ENCODE assay signal across 20 cellular contexts in genomic region chr1:10814954-10815862, GRCh38. TPM values are rescaled to one million over a fixed set of nuclear protein-coding genes. Genes with fewer than 3 reads are reported as not detected.
A peak's percentile ranks its signal among the peaks of the same experiment; 100 is the strongest.
DNase-seq lines count a peak whose midpoint lies in the region; ATAC-seq and TF ChIP-seq lines count a peak whose summit lies in the region.
"Had no signal": no experiment of that assay in that cellular context is flagged by ENCODE, and none has a peak within 500 bp of the region (broad histone marks: within the 10 kb centered on the region; RNA-seq: fewer than 3 reads in every experiment).

No MANE protein-coding gene starts in this region.

- H3K27me3 Mint-ChIP-seq in activated CD4-positive, alpha-beta memory T cell treated with anti-CD3 and anti-CD28 coated beads for 36 hours = peaks cover 3% of the 10 kb centered on the region

- POLR2A ChIA-PET in activated CD4-positive, alpha-beta memory T cell treated with anti-CD3 and anti-CD28 coated beads for 36 hours (lab: Charles Lee) = no interaction called here

- H3K4me3 Mint-ChIP-seq in activated CD4-positive, alpha-beta memory T cell treated with anti-CD3 and anti-CD28 coated beads for 36 hours = no peak overlapping the region
- H3K4me3 Mint-ChIP-seq: activated naive CD8-positive, alpha-beta T cell treated with anti-CD3 and anti-CD28 coated beads, Interleukin-2, amount 10 ng/mL, durations not matched to agents 7 days and 5 days had no signal

- no peak for TF ChIP-seq CTCF in C4-2B (conservative IDR thresholded peaks at IDR 0.05)

- no peak overlapping the region for H3K27ac Mint-ChIP-seq in activated CD4-positive, alpha-beta memory T cell treated with anti-CD3 and anti-CD28 coated beads for 36 hours
- H3K27ac Mint-ChIP-seq: activated naive CD8-positive, alpha-beta T cell treated with anti-CD3 and anti-CD28 coated beads, Interleukin-2, amount 10 ng/mL, durations not matched to agents 7 days and 5 days; activated T-helper 2 cell treated with anti-CD3 and anti-CD28 coated beads, Interferon-gamma antibody, Interleukin-2, Interleukin-4, amounts not matched to agents 10 μg/mL and 5 μg/mL and 100 μg/mL, durations not matched to agents 14 hours and 24 hours and 36 hours had no signal

- H3K9me3 ChIP-seq in HUES64 (ENCODE audit: insufficient read depth, low read depth, low read length) = no peaks in the 10 kb centered on the region
- H3K9me3 ChIP-seq in duodenal mucosa (ENCODE audit: control insufficient read depth in 1 of 2, low read length in 2 of 2) = no peaks in the 10 kb centered on the region
- no peaks in the 10 kb centered on the region for H3K9me3 ChIP-seq in mucosa of stomach (ENCODE audit: control insufficient read depth, low read length)
- H3K9me3 ChIP-seq: BLaER1 treated with 17β-estradiol and CSF1 and Interleukin-3, amounts not matched to agents 10 nM and 100 nM; SK-N-SH; vagina had no signal

- H3K27me3 ChIP-seq in HUES64 (ENCODE audit: insufficient read depth, low read length) (no peaks in the 10 kb centered on the region), duodenal mucosa (ENCODE audit: control insufficient read depth in 1 of 2, insufficient read depth in 2 of 2, low read length in 2 of 2) (no peaks in the 10 kb centered on the region), mucosa of stomach (ENCODE audit: control insufficient read depth, insufficient read depth, low read length) (no peaks in the 10 kb centered on the region)
- H3K27me3 ChIP-seq: vagina had no signal

- H3K4me1 ChIP-seq in HUES64 (ENCODE audit: insufficient read depth, low read length) (no peaks in the 10 kb centered on the region; the same call in 1 of the 2 replicates), duodenal mucosa (ENCODE audit: control insufficient read depth in 1 of 2, insufficient read depth in 2 of 2, low read length in 2 of 2) (peaks cover 40 to 54% of the 10 kb centered on the region in 2 donors), mucosa of stomach (ENCODE audit: control insufficient read depth, insufficient read depth, low read length) (peaks cover 62% of the 10 kb centered on the region)

- CTCF ChIA-PET in activated CD4-positive, alpha-beta memory T cell treated with anti-CD3 and anti-CD28 coated beads for 36 hours (lab: Charles Lee) = no interaction called here

- H3K9ac ChIP-seq in HUES64 (ENCODE audit: low read depth, low read length) = no peak overlapping the region
- H3K9ac ChIP-seq in duodenal mucosa (ENCODE audit: low read depth in 1 of 2, low read length in 2 of 2) = peak overlapping the region; percentile 9 to 31
- H3K9ac ChIP-seq in mucosa of stomach (ENCODE audit: low read length) = peak overlapping the region; percentile 83
- H3K9ac ChIP-seq: BLaER1 treated with 17β-estradiol and CSF1 and Interleukin-3, amounts not matched to agents 10 nM and 100 nM; SK-N-SH had no signal

- H3K36me3 Mint-ChIP-seq in activated CD4-positive, alpha-beta memory T cell treated with anti-CD3 and anti-CD28 coated beads for 36 hours = no peaks in the 10 kb centered on the region
- H3K36me3 Mint-ChIP-seq: activated naive CD8-positive, alpha-beta T cell treated with anti-CD3 and anti-CD28 coated beads, Interleukin-2, amount 10 ng/mL, durations not matched to agents 7 days and 5 days had no signal

- DNase-seq in activated CD4-positive, alpha-beta memory T cell treated with anti-CD3 and anti-CD28 coated beads for 36 hours = no peak
- no peak for DNase-seq in kidney tubule cell (ENCODE audit: low spot score)
- DNase-seq: activated naive CD8-positive, alpha-beta T cell treated with anti-CD3 and anti-CD28 coated beads, Interleukin-2, amount 10 ng/mL, durations not matched to agents 7 days and 5 days; cortex of kidney; NCI-H1436; NCI-H345; retina; SK-N-SH; stimulated activated CD4-positive, alpha-beta T cell treated with anti-CD3 and anti-CD28 coated beads, Interleukin-12 subunit alpha, Interleukin-12 subunit beta, amount 100 ng/mL, for 4 hours; stimulated activated CD8-positive, alpha-beta memory T cell treated with anti-CD3 and anti-CD28 coated beads, Interleukin-4, amount 100 ng/mL, for 48 hours; T1000 had no signal

- 62% methylated on average over 15 of the region's 15 CpGs for WGBS in HUES64

- no peaks in the 10 kb centered on the region for H3K4me1 Mint-ChIP-seq in activated CD4-positive, alpha-beta memory T cell treated with anti-CD3 and anti-CD28 coated beads for 36 hours (ENCODE audit: low read depth)
- H3K4me1 Mint-ChIP-seq: activated naive CD8-positive, alpha-beta T cell treated with anti-CD3 and anti-CD28 coated beads, Interleukin-2, amount 10 ng/mL, durations not matched to agents 7 days and 5 days had no signal

- ATAC-seq in GM21526 (IDR thresholded peaks at IDR 0.05; ENCODE audit: low FRiP score, unreplicated experiment) (no peak), GM19452 (IDR thresholded peaks at IDR 0.05; ENCODE audit: unreplicated experiment) (no peak)

- H3K36me3 ChIP-seq in HUES64 (ENCODE audit: insufficient read depth, low read length) (no peaks in the 10 kb centered on the region), duodenal mucosa (ENCODE audit: control insufficient read depth in 1 of 2, insufficient read depth in 2 of 2, low read length in 2 of 2) (no peaks in the 10 kb centered on the region), mucosa of stomach (ENCODE audit: control insufficient read depth, insufficient read depth, low read length) (no peaks in the 10 kb centered on the region)
- H3K36me3 ChIP-seq: BLaER1 treated with 17β-estradiol and CSF1 and Interleukin-3, amounts not matched to agents 10 nM and 100 nM; vagina had no signal

- H3K4me3 ChIP-seq in HUES64 (ENCODE audit: low read length) (no peak overlapping the region), duodenal mucosa (ENCODE audit: low read depth in 1 of 2, low read length in 2 of 2) (peak overlapping the region in 1 of 2 donors; percentile 10), mucosa of stomach (ENCODE audit: low read length) (peak overlapping the region; percentile 54)
- H3K4me3 ChIP-seq: BLaER1 treated with 17β-estradiol and CSF1 and Interleukin-3, amounts not matched to agents 10 nM and 100 nM; vagina had no signal

- intact Hi-C loops in activated CD4-positive, alpha-beta memory T cell treated with anti-CD3 and anti-CD28 coated beads for 36 hours (cut with micrococcal nuclease) = no loop called here

- H3K9me3 Mint-ChIP-seq in activated CD4-positive, alpha-beta memory T cell treated with anti-CD3 and anti-CD28 coated beads for 36 hours = no peaks in the 10 kb centered on the region
- H3K9me3 Mint-ChIP-seq: activated naive CD8-positive, alpha-beta T cell treated with anti-CD3 and anti-CD28 coated beads, Interleukin-2, amount 10 ng/mL, durations not matched to agents 7 days and 5 days; activated T-helper 2 cell treated with anti-CD3 and anti-CD28 coated beads, Interferon-gamma antibody, Interleukin-2, Interleukin-4, amounts not matched to agents 10 μg/mL and 5 μg/mL and 100 μg/mL, durations not matched to agents 14 hours and 24 hours and 36 hours had no signal

- H3K27ac ChIP-seq in C4-2B (peak overlapping the region; percentile 23), HUES64 (ENCODE audit: low read depth, low read length) (peak overlapping the region; percentile 54; the same call in 1 of the 2 replicates), duodenal mucosa (ENCODE audit: low read depth, low read length) (peak overlapping the region; percentile 24)
- H3K27ac ChIP-seq: BLaER1 treated with 17β-estradiol and CSF1 and Interleukin-3, amounts not matched to agents 10 nM and 100 nM; vagina had no signal

RNA-seq across cellular contexts. Expression of gene CASZ1, which starts 18.8 kb away (rescaled TPM):
- 4.2 TPM for polyA plus RNA-seq in HUES64 (2013, experiment 1 of 2)
- 8.7 TPM for polyA plus RNA-seq in HUES64 (2013, experiment 2 of 2)
- total RNA-seq in activated CD4-positive, alpha-beta memory T cell treated with anti-CD3 and anti-CD28 coated beads for 36 hours = 1 to 10 TPM; 5.5 to 6.3 TPM
